13 cellular contexts compared by ENCODE assay signal in the genomic region with DNA sequence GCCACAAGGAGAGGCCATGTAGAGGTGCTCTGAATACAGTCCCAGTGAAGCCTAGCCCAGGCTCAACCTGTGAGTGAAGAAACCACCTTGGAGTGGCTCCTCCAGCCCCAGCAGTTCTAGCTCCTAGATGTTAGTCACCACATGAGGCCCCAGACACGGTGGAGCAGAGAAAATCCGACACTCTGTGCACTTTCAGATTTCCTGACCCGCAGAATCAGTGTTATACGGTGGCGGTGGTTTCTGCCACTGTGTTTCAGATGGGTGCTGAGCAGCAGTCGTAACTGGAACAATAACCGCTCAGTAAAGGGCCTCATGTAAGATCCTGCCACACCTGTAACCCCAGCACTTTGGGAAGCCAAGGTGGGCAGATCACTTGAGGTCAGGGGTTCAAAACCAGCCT. TPM values are rescaled to one million over a fixed set of nuclear protein-coding genes. Genes with fewer than 3 reads are reported as not detected.
"Had no signal": no experiment of that assay in that cellular context is flagged by ENCODE, and none has a peak within 500 bp of the region (broad histone marks: within the 10 kb centered on the region; RNA-seq: fewer than 3 reads in every experiment).

No MANE protein-coding gene starts in this region.

- H3K4me3 ChIP-seq: ascending aorta, lung, mucosa of descending colon had no signal

- DNase-seq: activated CD4-positive, alpha-beta T cell treated with anti-CD3 and anti-CD28 coated beads, Interleukin-2, amount 10 ng/mL, durations not matched to agents 24 days and 14 days; activated naive CD4-positive, alpha-beta T cell treated with Interleukin-2 at 50 U/mL for 16 hours; activated naive CD8-positive, alpha-beta T cell treated with anti-CD3 and anti-CD28 coated beads, Interleukin-2, amount 50 U/mL, for 24 hours; foreskin melanocyte; mucosa of descending colon; naive thymus-derived CD8-positive, alpha-beta T cell; occipital lobe; stimulated activated CD4-positive, alpha-beta T cell treated with anti-CD3 and anti-CD28 coated beads, Interleukin-2, amount 100 ng/mL, for 48 hours; stimulated activated CD8-positive, alpha-beta memory T cell treated with anti-CD3 and anti-CD28 coated beads, Interleukin-4, amount 100 ng/mL, for 48 hours; T-cell had no signal

- H3K9me3 ChIP-seq: ascending aorta, mucosa of descending colon had no signal

- ATAC-seq: activated naive CD8-positive, alpha-beta T cell treated with anti-CD3 and anti-CD28 coated beads, Interleukin-2, amount 50 U/mL, for 24 hours; mucosa of descending colon; naive thymus-derived CD8-positive, alpha-beta T cell; T-cell; WTC11 had no signal

- H3K27me3 ChIP-seq: ascending aorta had no signal

- H3K4me1 ChIP-seq: ascending aorta had no signal

- H3K36me3 ChIP-seq: ascending aorta had no signal

RNA-seq across cellular contexts. Expression of gene ZBTB8A, which starts 36.1 kb away (rescaled TPM):
- total RNA-seq: naive thymus-derived CD8-positive, alpha-beta T cell had no signal
- polyA plus RNA-seq: naive thymus-derived CD8-positive, alpha-beta T cell had no signal

RNA-seq across cellular contexts. Expression of gene ZBTB8B, which starts 38.3 kb away (rescaled TPM):
- total RNA-seq: activated CD4-positive, alpha-beta T cell treated with anti-CD3 and anti-CD28 coated beads, Interleukin-2, amount 10 ng/mL, durations not matched to agents 24 days and 14 days; naive thymus-derived CD8-positive, alpha-beta T cell had no signal
- polyA plus RNA-seq: naive thymus-derived CD8-positive, alpha-beta T cell had no signal
